24 cellular contexts compared by ENCODE assay signal in genomic region chrX:54064564-54064963, GRCh38. TPM values are rescaled to one million over a fixed set of nuclear protein-coding genes. Genes with fewer than 3 reads are reported as not detected.
DNase-seq lines count a peak whose midpoint lies in the region; ATAC-seq and FAIRE-seq lines count a peak whose summit lies in the region.
"Had no signal": no experiment of that assay in that cellular context is flagged by ENCODE, and none has a peak within 500 bp of the region (broad histone marks: within the 10 kb centered on the region; RNA-seq: fewer than 3 reads in every experiment).

No MANE protein-coding gene starts in this region.

- ATAC-seq in esophagus mucosa = peak; percentile 69
- ATAC-seq: A549 had no signal

- peak; percentile 71 for FAIRE-seq in RCC 7860 (lab: Jason Lieb, UNC)
- FAIRE-seq: A549, D721Med, GM12891, GM18507, H54 had no signal

- DNase-seq in M059J (ENCODE audit: low read depth) = peak; percentile 45
- peak; percentile 34 for DNase-seq in RCC 7860 (ENCODE audit: low spot score)
- DNase-seq in stimulated activated CD8-positive, alpha-beta memory T cell treated with anti-CD3 and anti-CD28 coated beads, Interleukin-4, amount 100 ng/mL, for 48 hours = no peak
- DNase-seq in kidney glomerular epithelial cell (lab: John Stamatoyannopoulos, UW) = no peak
- DNase-seq in activated T-cell treated with anti-CD3 and anti-CD28 coated beads for 4 hours = no peak
- no peak for DNase-seq in SIG-M5 treated with dmso at 0.1 percent for 504 hours (lab: John Stamatoyannopoulos, UW; ENCODE audit: unreplicated experiment)
- DNase-seq: 8988T; ACHN; AML-193; BE2C; CD4-positive, alpha-beta T cell; CD8-positive, alpha-beta memory T cell; DMS 273 treated with DMSO at 0.1 percent for 48 hours; DMS79; EL; GF-D8; GOT3; HFFc6 had no signal

RNA-seq across cellular contexts. Expression of gene PHF8, which starts 20.3 kb away (rescaled TPM):
- total RNA-seq in M059J (2014; rRNA removed; shearing (Covaris generic)) = 8.4 and 17.4 TPM in 2 replicates
- 16.3 TPM for total RNA-seq in esophagus mucosa

Comparison
In these comparisons a context has a peak if more than half of its experiments do, and no peak if none do; other contexts are left out.
1. DNase-seq: peak in M059J (single experiment) and RCC 7860 (single experiment); none in stimulated activated CD8-positive, alpha-beta memory T cell treated with anti-CD3 and anti-CD28 coated beads, Interleukin-4, amount 100 ng/mL, for 48 hours (single experiment), kidney glomerular epithelial cell (single experiment), activated T-cell treated with anti-CD3 and anti-CD28 coated beads for 4 hours (single experiment) and SIG-M5 treated with dmso at 0.1 percent for 504 hours (single experiment).